In genomic region chr1:152398812-152399698, GRCh38 we compare ENCODE assay signal across 9 cellular contexts. TPM values are rescaled to one million over a fixed set of nuclear protein-coding genes. Genes with fewer than 3 reads are reported as not detected.
DNase-seq lines count a peak whose midpoint lies in the region; ATAC-seq and TF ChIP-seq lines count a peak whose summit lies in the region.
"Had no signal": no experiment of that assay in that cellular context is flagged by ENCODE, and none has a peak within 500 bp of the region (broad histone marks: within the 10 kb centered on the region; RNA-seq: fewer than 3 reads in every experiment).

No MANE protein-coding gene starts in this region.

- DNase-seq in AG09319 (ENCODE audit: extremely low read depth, low read depth) (no peak), GM20000 (ENCODE audit: low spot score) (peak; percentile 22), RWPE1 (ENCODE audit: low spot score) (peak; percentile 60), foreskin keratinocyte (peak; percentile 31 to 51)
- DNase-seq in activated T-cell treated with anti-CD3 and anti-CD28 coated beads, Interleukin-2, amount 50 U/mL, for 24 hours = no peak
- no peak for DNase-seq in activated CD4-positive, CD25-positive, alpha-beta regulatory T cell treated with anti-CD3 and anti-CD28 coated beads, Interleukin-2, amount 50 U/mL, for 72 hours
- DNase-seq: activated T-cell treated with anti-CD3 and anti-CD28 coated beads, Interleukin-2, amount 50 U/mL, for 4 hours had no signal

- no peaks in the 10 kb centered on the region for H3K4me1 ChIP-seq in foreskin keratinocyte

- no peaks in the 10 kb centered on the region for H3K36me3 Mint-ChIP-seq in activated T-cell treated with anti-CD3 and anti-CD28 coated beads, Interleukin-2, amount 50 U/mL, for 24 hours (ENCODE audit: low read depth)

- H3K27ac Mint-ChIP-seq in activated T-cell treated with anti-CD3 and anti-CD28 coated beads, Interleukin-2, amount 50 U/mL, for 24 hours = no peak overlapping the region

- POLR2A ChIA-PET in RWPE1 (lab: Yijun Ruan, JAX; ENCODE audit: low non-redundant PET) = no interaction called here

- no peak overlapping the region for H3K27ac ChIP-seq in RWPE1
- H3K27ac ChIP-seq in foreskin keratinocyte = no peak overlapping the region

- H3K27me3 ChIP-seq in foreskin keratinocyte = peaks cover 67% of the 10 kb centered on the region

- H3K9me3 Mint-ChIP-seq in activated T-cell treated with anti-CD3 and anti-CD28 coated beads, Interleukin-2, amount 50 U/mL, for 24 hours = no peaks in the 10 kb centered on the region
- H3K9me3 Mint-ChIP-seq: activated T-cell treated with anti-CD3 and anti-CD28 coated beads, Interleukin-2, amount 50 U/mL, for 4 hours had no signal

- TF ChIP-seq CTCF in AG09319 (IDR thresholded peaks at IDR 0.05; ENCODE audit: low read depth, low read length) (peak; percentile 18), GM20000 (IDR thresholded peaks at IDR 0.05; ENCODE audit: extremely low read depth, missing control alignments) (peak; percentile 56), RWPE1 (conservative IDR thresholded peaks at IDR 0.05; ENCODE audit: low read depth) (peak; percentile 55), foreskin keratinocyte (conservative IDR thresholded peaks at IDR 0.05) (peak; percentile 83)

- H3K27me3 Mint-ChIP-seq in activated T-cell treated with anti-CD3 and anti-CD28 coated beads, Interleukin-2, amount 50 U/mL, for 24 hours = peaks cover 15% of the 10 kb centered on the region

- H3K4me3 Mint-ChIP-seq in activated T-cell treated with anti-CD3 and anti-CD28 coated beads, Interleukin-2, amount 50 U/mL, for 24 hours = no peak overlapping the region
- H3K4me3 Mint-ChIP-seq: activated T-cell treated with anti-CD3 and anti-CD28 coated beads, Interleukin-2, amount 50 U/mL, for 4 hours had no signal

- H3K4me1 Mint-ChIP-seq in activated T-cell treated with anti-CD3 and anti-CD28 coated beads, Interleukin-2, amount 50 U/mL, for 24 hours (ENCODE audit: low read depth) = peaks cover 12% of the 10 kb centered on the region

- CTCF ChIA-PET in RWPE1 (lab: Yijun Ruan, JAX) = interaction anchor here (0.6 to 2.7 kb wide), 19 partner anchors 8 to 1290 kb away, joined by 3 to 30 read pairs (median 4); partner anchors contain the start of gene CRNN

- ATAC-seq in foreskin keratinocyte (peak; percentile 48), GM18873 (IDR thresholded peaks at IDR 0.05; ENCODE audit: low FRiP score, unreplicated experiment) (no peak), GM18907 (IDR thresholded peaks at IDR 0.05; ENCODE audit: unreplicated experiment) (no peak)
- ATAC-seq: activated T-cell treated with anti-CD3 and anti-CD28 coated beads, Interleukin-2, amount 50 U/mL, for 4 hours had no signal

RNA-seq across cellular contexts. Expression of gene CRNN, which starts 15.0 kb away (rescaled TPM):
- total RNA-seq in foreskin keratinocyte = not detected in 2 replicates
- not detected in 2 replicates for polyA plus RNA-seq in foreskin keratinocyte
- total RNA-seq: activated T-cell treated with anti-CD3 and anti-CD28 coated beads, Interleukin-2, amount 50 U/mL, for 4 hours had no signal

RNA-seq across cellular contexts. Expression of gene FLG2, which starts 39.2 kb away (rescaled TPM):
- 0.04 and 0.07 TPM in 2 replicates for total RNA-seq in foreskin keratinocyte
- 0.03 and 0.04 TPM in 2 replicates for polyA plus RNA-seq in foreskin keratinocyte
- total RNA-seq: activated T-cell treated with anti-CD3 and anti-CD28 coated beads, Interleukin-2, amount 50 U/mL, for 4 hours had no signal

Comparison
In these comparisons a context has a peak if more than half of its experiments do, and no peak if none do; other contexts are left out.
1. DNase-seq: peak in GM20000 (single experiment), RWPE1 (single experiment) and foreskin keratinocyte (2 of 2); none in AG09319 (single experiment), activated T-cell treated with anti-CD3 and anti-CD28 coated beads, Interleukin-2, amount 50 U/mL, for 24 hours (single experiment) and activated CD4-positive, CD25-positive, alpha-beta regulatory T cell treated with anti-CD3 and anti-CD28 coated beads, Interleukin-2, amount 50 U/mL, for 72 hours (single experiment).
2. CTCF ChIP-seq: peak in every context shown above with its lines; median percentile 83 in foreskin keratinocyte; 56 in GM20000; 55 in RWPE1; 18 in AG09319.